In genomic region chr12:69443916-69444315, GRCh38 we compare ENCODE assay signal across 35 cellular contexts.
"Had no signal": no experiment of that assay in that cellular context is flagged by ENCODE, and none has a peak within 500 bp of the region (broad histone marks: within the 10 kb centered on the region; RNA-seq: fewer than 3 reads in every experiment).

No MANE protein-coding gene starts in this region.

- H3K27ac Mint-ChIP-seq: activated CD4-positive, alpha-beta memory T cell treated with anti-CD3 and anti-CD28 coated beads for 36 hours; activated CD4-positive, alpha-beta T cell treated with anti-CD3 and anti-CD28 coated beads for 36 hours; activated CD8-positive, alpha-beta memory T cell treated with anti-CD3 and anti-CD28 coated beads, Interleukin-2, amount 10 ng/mL, durations not matched to agents 7 days and 5 days; activated CD8-positive, alpha-beta T cell treated with anti-CD3 and anti-CD28 coated beads, Interleukin-2, amount 10 ng/mL, durations not matched to agents 7 days and 5 days; activated naive CD4-positive, alpha-beta T cell treated with anti-CD3 and anti-CD28 coated beads for 36 hours; activated naive CD4-positive, alpha-beta T cell treated with anti-CD3 and anti-CD28 coated beads, Interleukin-2, amount 50 U/mL, for 24 hours; activated naive CD8-positive, alpha-beta T cell treated with anti-CD3 and anti-CD28 coated beads for 36 hours; activated naive CD8-positive, alpha-beta T cell treated with anti-CD3 and anti-CD28 coated beads, Interleukin-2, amount 50 U/mL, for 24 hours; activated T-helper 1 cell treated with anti-CD3 and anti-CD28 coated beads, Interleukin-12 subunit alpha, Interleukin-12 subunit beta, Interleukin-2, Interleukin-4 antibody, amounts not matched to agents 30 ng/mL and 10 ng/mL and 1 ng/mL, durations not matched to agents 14 hours and 24 hours and 36 hours; activated T-helper 2 cell treated with anti-CD3 and anti-CD28 coated beads, Interferon-gamma antibody, Interleukin-2, Interleukin-4, amounts not matched to agents 10 μg/mL and 5 μg/mL and 100 μg/mL, durations not matched to agents 14 hours and 24 hours and 36 hours; T-helper 17 cell; T-helper 2 cell treated with Interferon-gamma antibody and Interleukin-4, amounts not matched to agents 5 μg/mL and 100 μg/mL, for 36 hours had no signal

- H3K4me1 Mint-ChIP-seq: activated CD4-positive, alpha-beta T cell treated with anti-CD3 and anti-CD28 coated beads for 36 hours; activated CD4-positive, alpha-beta T cell treated with anti-CD3 and anti-CD28 coated beads, Interleukin-2, amount 10 ng/mL, durations not matched to agents 24 days and 14 days; activated CD8-positive, alpha-beta memory T cell treated with anti-CD3 and anti-CD28 coated beads, Interleukin-2, amount 10 ng/mL, durations not matched to agents 7 days and 5 days; activated naive CD4-positive, alpha-beta T cell treated with anti-CD3 and anti-CD28 coated beads, Interleukin-2, amount 50 U/mL, for 24 hours; activated naive CD8-positive, alpha-beta T cell treated with anti-CD3 and anti-CD28 coated beads for 36 hours; activated naive CD8-positive, alpha-beta T cell treated with anti-CD3 and anti-CD28 coated beads, Interleukin-2, amount 50 U/mL, for 24 hours; T-helper 17 cell had no signal

- H3K36me3 ChIP-seq: adrenal gland, cardiac muscle cell, colonic mucosa, gastrocnemius medialis, heart left ventricle had no signal

- H3K27me3 ChIP-seq: adrenal gland, body of pancreas, cardiac muscle cell, colonic mucosa, gastrocnemius medialis, heart left ventricle had no signal

- H3K27ac ChIP-seq: adrenal gland, body of pancreas, cardiac muscle cell, colonic mucosa, gastrocnemius medialis, heart left ventricle had no signal

- H3K4me3 ChIP-seq: adrenal gland, body of pancreas, cardiac muscle cell, colonic mucosa, gastrocnemius medialis, heart left ventricle had no signal

- DNase-seq: activated CD4-positive, alpha-beta memory T cell treated with anti-CD3 and anti-CD28 coated beads for 36 hours; activated CD4-positive, alpha-beta T cell treated with anti-CD3 and anti-CD28 coated beads for 36 hours; activated CD4-positive, alpha-beta T cell treated with anti-CD3 and anti-CD28 coated beads, Interleukin-2, amount 10 ng/mL, durations not matched to agents 24 days and 14 days; activated CD4-positive, CD25-positive, alpha-beta regulatory T cell; activated CD4-positive, CD25-positive, alpha-beta regulatory T cell treated with anti-CD3 and anti-CD28 coated beads, Interleukin-2, amount 50 U/mL, for 72 hours; activated CD8-positive, alpha-beta memory T cell treated with anti-CD3 and anti-CD28 coated beads, Interleukin-2, amount 10 ng/mL, durations not matched to agents 7 days and 5 days; activated CD8-positive, alpha-beta memory T cell treated with anti-CD3 and anti-CD28 coated beads, Interleukin-2, amount 50 U/mL, for 4 hours; activated CD8-positive, alpha-beta T cell treated with anti-CD3 and anti-CD28 coated beads, Interleukin-2, amount 10 ng/mL, durations not matched to agents 7 days and 5 days; activated effector memory CD4-positive, alpha-beta T cell treated with anti-CD3 and anti-CD28 coated beads, Interleukin-2, amount 50 U/mL, for 16 hours; activated naive CD4-positive, alpha-beta T cell treated with anti-CD3 and anti-CD28 coated beads for 36 hours; activated naive CD8-positive, alpha-beta T cell treated with anti-CD3 and anti-CD28 coated beads for 36 hours; activated naive CD8-positive, alpha-beta T cell treated with anti-CD3 and anti-CD28 coated beads, Interleukin-2, amount 50 U/mL, for 24 hours; activated T-cell treated with anti-CD3 and anti-CD28 coated beads, Interleukin-2, amount 50 U/mL, for 1 hour; activated T-cell treated with anti-CD3 and anti-CD28 coated beads, Interleukin-2, amount 50 U/mL, for 48 hours; adrenal gland; amygdala; aorta; body of pancreas; central memory CD4-positive, alpha-beta T cell; cerebellar nuclear complex; colonic mucosa; effector CD8-positive, alpha-beta T cell; foreskin fibroblast; gastrocnemius medialis; glutamatergic neuron; heart left ventricle; T-helper 1 cell; T-helper 17 cell; T1000 had no signal

- H3K27me3 Mint-ChIP-seq: activated CD4-positive, alpha-beta memory T cell treated with anti-CD3 and anti-CD28 coated beads for 36 hours; activated CD4-positive, alpha-beta T cell treated with anti-CD3 and anti-CD28 coated beads, Interleukin-2, amount 10 ng/mL, durations not matched to agents 24 days and 14 days; activated CD8-positive, alpha-beta memory T cell treated with anti-CD3 and anti-CD28 coated beads, Interleukin-2, amount 10 ng/mL, durations not matched to agents 7 days and 5 days; activated naive CD8-positive, alpha-beta T cell treated with anti-CD3 and anti-CD28 coated beads for 36 hours; activated naive CD8-positive, alpha-beta T cell treated with anti-CD3 and anti-CD28 coated beads, Interleukin-2, amount 50 U/mL, for 24 hours; T-helper 17 cell had no signal

- H3K4me3 Mint-ChIP-seq: activated CD4-positive, alpha-beta memory T cell treated with anti-CD3 and anti-CD28 coated beads for 36 hours; activated CD4-positive, alpha-beta T cell treated with anti-CD3 and anti-CD28 coated beads for 36 hours; activated CD4-positive, alpha-beta T cell treated with anti-CD3 and anti-CD28 coated beads, Interleukin-2, amount 10 ng/mL, durations not matched to agents 24 days and 14 days; activated CD8-positive, alpha-beta memory T cell treated with anti-CD3 and anti-CD28 coated beads, Interleukin-2, amount 10 ng/mL, durations not matched to agents 7 days and 5 days; activated CD8-positive, alpha-beta T cell treated with anti-CD3 and anti-CD28 coated beads, Interleukin-2, amount 10 ng/mL, durations not matched to agents 7 days and 5 days; activated naive CD4-positive, alpha-beta T cell treated with anti-CD3 and anti-CD28 coated beads for 36 hours; activated naive CD4-positive, alpha-beta T cell treated with anti-CD3 and anti-CD28 coated beads, Interleukin-2, amount 50 U/mL, for 24 hours; activated naive CD8-positive, alpha-beta T cell treated with anti-CD3 and anti-CD28 coated beads for 36 hours; activated naive CD8-positive, alpha-beta T cell treated with anti-CD3 and anti-CD28 coated beads, Interleukin-2, amount 50 U/mL, for 24 hours; activated T-helper 1 cell treated with anti-CD3 and anti-CD28 coated beads, Interleukin-12 subunit alpha, Interleukin-12 subunit beta, Interleukin-2, Interleukin-4 antibody, amounts not matched to agents 30 ng/mL and 10 ng/mL and 1 ng/mL, durations not matched to agents 14 hours and 24 hours and 36 hours; T-helper 17 cell; T-helper 2 cell treated with Interferon-gamma antibody and Interleukin-4, amounts not matched to agents 5 μg/mL and 100 μg/mL, for 36 hours had no signal

- ATAC-seq: activated CD4-positive, alpha-beta T cell treated with anti-CD3 and anti-CD28 coated beads for 36 hours; activated CD8-positive, alpha-beta memory T cell treated with anti-CD3 and anti-CD28 coated beads, Interleukin-2, amount 10 ng/mL, durations not matched to agents 7 days and 5 days; activated CD8-positive, alpha-beta T cell treated with anti-CD3 and anti-CD28 coated beads, Interleukin-2, amount 10 ng/mL, durations not matched to agents 7 days and 5 days; activated naive CD8-positive, alpha-beta T cell treated with anti-CD3 and anti-CD28 coated beads, Interleukin-2, amount 50 U/mL, for 24 hours; body of pancreas; esophagus mucosa; gastrocnemius medialis; heart left ventricle; T-helper 17 cell had no signal

- H3K9me3 Mint-ChIP-seq: activated CD4-positive, alpha-beta memory T cell treated with anti-CD3 and anti-CD28 coated beads for 36 hours; activated CD4-positive, alpha-beta T cell treated with anti-CD3 and anti-CD28 coated beads, Interleukin-2, amount 10 ng/mL, durations not matched to agents 24 days and 14 days; activated naive CD4-positive, alpha-beta T cell treated with anti-CD3 and anti-CD28 coated beads for 36 hours; activated naive CD4-positive, alpha-beta T cell treated with anti-CD3 and anti-CD28 coated beads, Interleukin-2, amount 50 U/mL, for 24 hours; activated naive CD8-positive, alpha-beta T cell treated with anti-CD3 and anti-CD28 coated beads for 36 hours; activated naive CD8-positive, alpha-beta T cell treated with anti-CD3 and anti-CD28 coated beads, Interleukin-2, amount 50 U/mL, for 24 hours; activated T-helper 1 cell treated with anti-CD3 and anti-CD28 coated beads, Interleukin-12 subunit alpha, Interleukin-12 subunit beta, Interleukin-2, Interleukin-4 antibody, amounts not matched to agents 30 ng/mL and 10 ng/mL and 1 ng/mL, durations not matched to agents 14 hours and 24 hours and 36 hours; activated T-helper 2 cell treated with anti-CD3 and anti-CD28 coated beads, Interferon-gamma antibody, Interleukin-2, Interleukin-4, amounts not matched to agents 10 μg/mL and 5 μg/mL and 100 μg/mL, durations not matched to agents 14 hours and 24 hours and 36 hours; T-helper 2 cell treated with Interferon-gamma antibody and Interleukin-4, amounts not matched to agents 5 μg/mL and 100 μg/mL, for 36 hours had no signal

- H3K4me1 ChIP-seq: adrenal gland, colonic mucosa, gastrocnemius medialis, heart left ventricle had no signal

- H3K36me3 Mint-ChIP-seq: activated CD4-positive, alpha-beta memory T cell treated with anti-CD3 and anti-CD28 coated beads for 36 hours; activated CD8-positive, alpha-beta memory T cell treated with anti-CD3 and anti-CD28 coated beads, Interleukin-2, amount 10 ng/mL, durations not matched to agents 7 days and 5 days; activated naive CD4-positive, alpha-beta T cell treated with anti-CD3 and anti-CD28 coated beads, Interleukin-2, amount 50 U/mL, for 24 hours; activated naive CD8-positive, alpha-beta T cell treated with anti-CD3 and anti-CD28 coated beads for 36 hours had no signal
